Comparison of ENCODE assay signal across 1 cellular context in genomic region chr4:22444813-22445212, GRCh38.
TF ChIP-seq lines count a peak whose summit lies in the region.

No MANE protein-coding gene starts in this region.

TF ChIP-seq in H1, 55 proteins besides CTCF, POLR2A, EP300 and RAD21:
- TF ChIP-seq SIN3A (conservative IDR thresholded peaks at IDR 0.05 in 1 of 2, IDR thresholded peaks at IDR 0.05 in 1 of 2; ENCODE audit: low read depth in 1 of 2, low read length in 2 of 2) = no peak
- TF ChIP-seq CTBP2 (IDR thresholded peaks at IDR 0.05; ENCODE audit: borderline replicate concordance, insufficient read depth, insufficient read length, low read length) = no peak
- TF ChIP-seq SAP30 (IDR thresholded peaks at IDR 0.05; ENCODE audit: insufficient read depth, insufficient replicate concordance, low read length) = no peak
- no peak for TF ChIP-seq GABPA (IDR thresholded peaks at IDR 0.05; ENCODE audit: borderline replicate concordance, insufficient read depth, low read length)
- no peak for TF ChIP-seq KDM1A (IDR thresholded peaks at IDR 0.05; ENCODE audit: borderline replicate concordance, low read length)
- no peak for TF ChIP-seq NRF1 (IDR thresholded peaks at IDR 0.05; ENCODE audit: low read depth, low read length)
- TF ChIP-seq KDM4A (IDR thresholded peaks at IDR 0.05; ENCODE audit: low read depth, low read length, severe bottlenecking) = no peak
- no peak for TF ChIP-seq TBP (IDR thresholded peaks at IDR 0.05; ENCODE audit: low read depth, low read length)
- TF ChIP-seq CBX5 (IDR thresholded peaks at IDR 0.05; ENCODE audit: low read depth, low read length) = no peak
- TF ChIP-seq CREB1 (IDR thresholded peaks at IDR 0.05) = no peak
- no peak for TF ChIP-seq RXRA (IDR thresholded peaks at IDR 0.05; ENCODE audit: insufficient read depth, low read depth, low read length)
- no peak for TF ChIP-seq GTF2F1 (IDR thresholded peaks at IDR 0.05; ENCODE audit: borderline replicate concordance, low read depth, low read length)
- TF ChIP-seq BCL11A (IDR thresholded peaks at IDR 0.05; ENCODE audit: low read depth in 2 of 2, low read length in 2 of 2) = no peak
- TF ChIP-seq CHD2 (IDR thresholded peaks at IDR 0.05; ENCODE audit: low read length) = no peak
- TF ChIP-seq, protein P1, sequence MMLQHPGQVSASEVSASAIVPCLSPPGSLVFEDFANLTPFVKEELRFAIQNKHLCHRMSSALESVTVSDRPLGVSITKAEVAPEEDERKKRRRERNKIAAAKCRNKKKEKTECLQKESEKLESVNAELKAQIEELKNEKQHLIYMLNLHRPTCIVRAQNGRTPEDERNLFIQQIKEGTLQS (IDR thresholded peaks at IDR 0.05; ENCODE audit: insufficient read depth, low read depth, low read length) = no peak
- TF ChIP-seq SRF (IDR thresholded peaks at IDR 0.05; ENCODE audit: low read depth, low read length) = no peak
- no peak for TF ChIP-seq SIRT6 (IDR thresholded peaks at IDR 0.05; ENCODE audit: low read length)
TF ChIP-seq in H1: peak in this region for 0.
